ENCODE assay signal across 8 cellular contexts in the genomic region with DNA sequence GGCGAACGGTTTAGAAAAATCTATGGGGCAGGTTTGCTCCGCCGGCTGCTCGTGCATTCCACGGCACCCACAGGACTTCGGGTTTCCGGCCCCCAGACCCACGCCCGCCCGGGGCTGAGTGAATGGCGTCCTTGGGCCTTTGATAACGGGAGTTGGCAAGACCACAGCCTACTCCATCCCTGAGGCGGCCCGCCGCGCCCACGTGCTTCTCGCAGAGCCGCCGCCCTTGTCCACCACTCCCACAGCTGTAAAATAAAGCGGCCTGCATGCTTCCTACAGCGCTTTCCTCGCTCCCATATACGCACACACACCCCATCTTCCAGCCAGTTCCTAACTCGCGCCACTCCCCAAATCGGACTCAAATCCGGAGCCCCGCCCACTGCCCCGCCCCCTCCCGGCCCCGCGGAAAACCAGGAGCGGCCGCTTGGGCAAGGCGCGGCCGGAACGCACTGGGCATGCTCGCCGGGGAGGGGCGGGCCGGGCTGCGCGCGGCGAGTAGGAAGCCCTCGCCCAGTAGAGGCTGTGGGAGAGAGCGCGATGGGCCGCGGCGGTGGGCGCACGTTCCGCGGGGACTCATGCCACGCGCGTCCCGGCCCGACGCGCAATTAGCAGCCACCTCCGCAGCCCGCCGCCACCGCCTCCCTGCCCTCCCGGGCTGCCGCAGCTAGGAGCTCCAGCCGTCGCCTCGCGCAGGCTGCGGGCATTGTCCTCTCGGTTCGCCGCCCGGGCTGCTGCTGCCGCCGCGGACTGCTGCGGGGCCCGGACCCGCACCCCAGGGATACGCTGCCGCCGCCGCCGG. TPM values are rescaled to one million over a fixed set of nuclear protein-coding genes. Genes with fewer than 3 reads are reported as not detected.
A peak's percentile ranks its signal among the peaks of the same experiment; 100 is the strongest.
DNase-seq lines count a peak whose midpoint lies in the region; ATAC-seq and TF ChIP-seq lines count a peak whose summit lies in the region.

Gene RAP2B (plus strand): TSS at position 513 of the 799 bp plus-strand sequence. CDS start 468 bp downstream, outside the sequence.

- DNase-seq in DMS153 treated with DMSO at 0.1 percent for 48 hours (lab: John Stamatoyannopoulos, UW; ENCODE audit: unreplicated experiment): peak; percentile 62
- peak; percentile 86 for DNase-seq in Jurkat, Clone E6-1 (ENCODE audit: low read depth, low spot score)
- DNase-seq in RWPE1 (ENCODE audit: low spot score): peak; percentile 93
- DNase-seq in activated T-helper 9 cell treated with anti-CD3 and anti-CD28 coated beads, Interleukin-2, amount 50 U/mL, for 16 hours (ENCODE audit: low read depth): peak; percentile 96
- DNase-seq in fibroblast of pulmonary artery (ENCODE audit: low read depth): peak; percentile 96
- peak; percentile 98 for DNase-seq in stimulated activated naive CD8-positive, alpha-beta T cell treated with anti-CD3 and anti-CD28 coated beads, Interleukin-15, Interleukin-2, amounts not matched to agents 100 U/mL and 50 U/mL, for 24 hours

- H3K36me3 Mint-ChIP-seq in nephron (ENCODE audit: low read depth): peaks cover 7% of the 10 kb centered on the region

- CTCF ChIA-PET in RWPE1 (lab: Yijun Ruan, JAX): interaction anchor here (0.6 to 3.2 kb wide), 3 partner anchors 28 to 1596 kb away, joined by 3 to 15 read pairs (median 3); no protein-coding TSS in a partner anchor

- ATAC-seq in GM21619 (IDR thresholded peaks at IDR 0.05; ENCODE audit: unreplicated experiment): peak; percentile 45
- peak; percentile 67 for ATAC-seq in stimulated activated naive CD8-positive, alpha-beta T cell treated with anti-CD3 and anti-CD28 coated beads, Interleukin-15, Interleukin-2, amounts not matched to agents 100 U/mL and 50 U/mL, for 24 hours

- H3K27ac ChIP-seq in RWPE1: peak within 1 kb of the TSS; percentile 100

- peaks cover 38% of the 10 kb centered on the region for H3K4me1 Mint-ChIP-seq in nephron

- H3K4me3 ChIP-seq in Jurkat, Clone E6-1 (ENCODE audit: low read length): peak within 1 kb of the TSS; percentile 88
- peak within 1 kb of the TSS; percentile 90 for H3K4me3 ChIP-seq in fibroblast of pulmonary artery (replicated peaks; ENCODE audit: low read depth, low read length)

- POLR2A ChIA-PET in RWPE1 (lab: Yijun Ruan, JAX; ENCODE audit: low non-redundant PET): interaction anchor here (1.7 to 2.0 kb wide), 2 partner anchors 110 to 119 kb away, joined by 10 to 12 read pairs; no protein-coding TSS in a partner anchor

- H3K27ac Mint-ChIP-seq in nephron: peak within 1 kb of the TSS; percentile 95 to 99 (median 99)

- TF ChIP-seq CTCF in RWPE1 (conservative IDR thresholded peaks at IDR 0.05; ENCODE audit: low read depth) (no peak), fibroblast of pulmonary artery (IDR thresholded peaks at IDR 0.05; ENCODE audit: low read length, missing control alignments) (no peak), nephron (IDR thresholded peaks at IDR 0.05; ENCODE audit: unreplicated experiment in 3 of 3) (no peak)

- no peaks in the 10 kb centered on the region for H3K27me3 Mint-ChIP-seq in nephron (ENCODE audit: low read depth)

- no peaks in the 10 kb centered on the region for H3K9me3 Mint-ChIP-seq in nephron

- peak within 1 kb of the TSS; percentile 90 to 97 (median 94) for H3K4me3 Mint-ChIP-seq in nephron

RNA-seq across cellular contexts. Expression of gene RAP2B, which starts in this region (rescaled TPM):
- 6.0 TPM for polyA plus RNA-seq in Jurkat, Clone E6-1 (2012; ENCODE audit: insufficient read depth, insufficient read length)

Comparison
In these comparisons a context has a peak if more than half of its experiments do, and no peak if none do; other contexts are left out.
1. Peak in every context shown above with its lines: DNase-seq, ATAC-seq, H3K4me3 ChIP-seq and H3K27ac ChIP-seq.